Comparison of ENCODE assay signal across 29 cellular contexts in genomic region chr14:91320266-91320665, GRCh38.
DNase-seq lines count a peak whose midpoint lies in the region; ATAC-seq, FAIRE-seq and TF ChIP-seq lines count a peak whose summit lies in the region.
"Had no signal": no experiment of that assay in that cellular context is flagged by ENCODE, and none has a peak within 500 bp of the region (broad histone marks: within the 10 kb centered on the region; RNA-seq: fewer than 3 reads in every experiment).

No MANE protein-coding gene starts in this region.

- H3K27ac ChIP-seq in spleen (peak overlapping the region in 1 of 8 donors; percentile 96), breast epithelium (no peak overlapping the region)
- H3K27ac ChIP-seq: A549, HL-60, SK-N-MC, transverse colon had no signal

- TF ChIP-seq POLR2A in spleen (IDR thresholded peaks at IDR 0.05): no peak
- no peak for TF ChIP-seq POLR2A in breast epithelium (IDR thresholded peaks at IDR 0.05)

- H3K27me3 ChIP-seq in bronchial epithelial cell (ENCODE audit: control insufficient read depth, insufficient read depth, low read length): no peaks in the 10 kb centered on the region
- no peaks in the 10 kb centered on the region for H3K27me3 ChIP-seq in spleen (replicated peaks in 1 of 7)
- H3K27me3 ChIP-seq in breast epithelium: no peaks in the 10 kb centered on the region
- H3K27me3 ChIP-seq: transverse colon had no signal

- intact Hi-C loops in spleen (cut with DNase I; ENCODE audit: low total_unique reads) (no loop called here), breast epithelium (cut with DNase I; ENCODE audit: low total_unique reads) (no loop called here)

- H3K27ac Mint-ChIP-seq in activated T-cell treated with anti-CD3 and anti-CD28 coated beads, Interleukin-2, amount 50 U/mL, for 24 hours: peak overlapping the region; percentile 76
- peak overlapping the region; percentile 99 for H3K27ac Mint-ChIP-seq in T-helper 17 cell
- H3K27ac Mint-ChIP-seq: HFFc6 had no signal

- no peak for TF ChIP-seq CTCF in bronchial epithelial cell (IDR thresholded peaks at IDR 0.05; ENCODE audit: insufficient read depth, low read length, severe bottlenecking)
- no peak for TF ChIP-seq CTCF in spleen (IDR thresholded peaks at IDR 0.05 in 8 of 11, conservative IDR thresholded peaks at IDR 0.05 in 3 of 11)
- no peak for TF ChIP-seq CTCF in breast epithelium (IDR thresholded peaks at IDR 0.05)

- no peaks in the 10 kb centered on the region for H3K9me3 ChIP-seq in T-helper 17 cell (ENCODE audit: control insufficient read depth, low read length, poor library complexity, severe bottlenecking)
- no peaks in the 10 kb centered on the region for H3K9me3 ChIP-seq in spleen
- no peaks in the 10 kb centered on the region for H3K9me3 ChIP-seq in breast epithelium
- H3K9me3 ChIP-seq: A549, transverse colon had no signal

- H3K9me3 Mint-ChIP-seq in activated T-cell treated with anti-CD3 and anti-CD28 coated beads, Interleukin-2, amount 50 U/mL, for 24 hours: no peaks in the 10 kb centered on the region
- no peaks in the 10 kb centered on the region for H3K9me3 Mint-ChIP-seq in activated T-cell treated with anti-CD3 and anti-CD28 coated beads, Interleukin-2, amount 50 U/mL, for 4 hours
- H3K9me3 Mint-ChIP-seq: HFFc6; T-helper 1 cell treated with Interleukin-12 subunit alpha and Interleukin-12 subunit beta and Interleukin-4 antibody, amounts not matched to agents 30 μg/mL and 1 μg/mL, for 36 hours had no signal

- no peak overlapping the region for H3K4me3 ChIP-seq in bronchial epithelial cell (ENCODE audit: low read depth, low read length)
- no peak overlapping the region for H3K4me3 ChIP-seq in spleen
- H3K4me3 ChIP-seq in breast epithelium: no peak overlapping the region
- H3K4me3 ChIP-seq: A549, SK-N-MC, transverse colon had no signal

- H3K36me3 ChIP-seq in bronchial epithelial cell (ENCODE audit: control insufficient read depth, insufficient read depth, low read length) (peaks cover 17% of the 10 kb centered on the region), spleen (peaks cover 0 to 68% (median 25%) of the 10 kb centered on the region in 6 donors), breast epithelium (no peaks in the 10 kb centered on the region)
- H3K36me3 ChIP-seq: transverse colon had no signal

- no peaks in the 10 kb centered on the region for H3K27me3 Mint-ChIP-seq in activated T-cell treated with anti-CD3 and anti-CD28 coated beads, Interleukin-2, amount 50 U/mL, for 24 hours
- H3K27me3 Mint-ChIP-seq in activated T-cell treated with anti-CD3 and anti-CD28 coated beads, Interleukin-2, amount 50 U/mL, for 4 hours (ENCODE audit: low read depth): no peaks in the 10 kb centered on the region
- H3K27me3 Mint-ChIP-seq in T-helper 17 cell: no peaks in the 10 kb centered on the region

- FAIRE-seq in bronchial epithelial cell (lab: Jason Lieb, UNC): peak; percentile 23
- FAIRE-seq: A549, endothelial cell of umbilical vein had no signal

- no peak overlapping the region for H3K4me3 Mint-ChIP-seq in activated T-cell treated with anti-CD3 and anti-CD28 coated beads, Interleukin-2, amount 50 U/mL, for 24 hours
- H3K4me3 Mint-ChIP-seq in activated T-cell treated with anti-CD3 and anti-CD28 coated beads, Interleukin-2, amount 50 U/mL, for 4 hours: no peak overlapping the region
- H3K4me3 Mint-ChIP-seq in T-helper 17 cell: no peak overlapping the region
- H3K4me3 Mint-ChIP-seq: HFFc6; T-helper 1 cell treated with Interleukin-12 subunit alpha and Interleukin-12 subunit beta and Interleukin-4 antibody, amounts not matched to agents 30 μg/mL and 1 μg/mL, for 36 hours had no signal

- 93 to 98% (median 97%) methylated on average over 9 of the region's 9 CpGs for WGBS in spleen, 5 donors

- H3K36me3 Mint-ChIP-seq in activated T-cell treated with anti-CD3 and anti-CD28 coated beads, Interleukin-2, amount 50 U/mL, for 24 hours (ENCODE audit: low read depth): peaks cover 93% of the 10 kb centered on the region
- H3K36me3 Mint-ChIP-seq in activated T-cell treated with anti-CD3 and anti-CD28 coated beads, Interleukin-2, amount 50 U/mL, for 4 hours (ENCODE audit: insufficient read depth): peaks cover 47% of the 10 kb centered on the region
- peaks cover 11% of the 10 kb centered on the region for H3K36me3 Mint-ChIP-seq in T-helper 17 cell (ENCODE audit: low read depth)

- H3K4me1 ChIP-seq in spleen (peaks cover 57 to 97% (median 70%) of the 10 kb centered on the region in 6 donors), breast epithelium (peaks cover 0 to 9% of the 10 kb centered on the region in 2 donors)
- H3K4me1 ChIP-seq: A549 had no signal

- peaks cover 86% of the 10 kb centered on the region for H3K4me1 Mint-ChIP-seq in activated T-cell treated with anti-CD3 and anti-CD28 coated beads, Interleukin-2, amount 50 U/mL, for 24 hours (ENCODE audit: low read depth)
- H3K4me1 Mint-ChIP-seq in activated T-cell treated with anti-CD3 and anti-CD28 coated beads, Interleukin-2, amount 50 U/mL, for 4 hours (ENCODE audit: low read depth): peaks cover 80% of the 10 kb centered on the region
- peaks cover 66% of the 10 kb centered on the region for H3K4me1 Mint-ChIP-seq in T-helper 17 cell

- ATAC-seq in activated T-cell treated with anti-CD3 and anti-CD28 coated beads, Interleukin-2, amount 50 U/mL, for 4 hours: no peak
- ATAC-seq in T-helper 17 cell: no peak
- ATAC-seq: A549 had no signal

- DNase-seq in activated T-cell treated with anti-CD3 and anti-CD28 coated beads, Interleukin-2, amount 50 U/mL, for 24 hours: no peak
- no peak for DNase-seq in activated T-cell treated with anti-CD3 and anti-CD28 coated beads, Interleukin-2, amount 50 U/mL, for 4 hours
- no peak for DNase-seq in T-helper 17 cell
- DNase-seq in bronchial epithelial cell (ENCODE audit: low read depth): no peak
- peak; percentile 67 for DNase-seq in spleen
- DNase-seq in NCI-H2107 (lab: John Stamatoyannopoulos, UW): no peak
- no peak for DNase-seq in breast epithelium (ENCODE audit: low spot score in 2 of 2)
- no peak for DNase-seq in ecto neural progenitor cell (ENCODE audit: low spot score)
- DNase-seq: activated CD4-positive, alpha-beta T cell treated with anti-CD3 and anti-CD28 coated beads for 48 hours; activated CD8-positive, alpha-beta memory T cell treated with anti-CD3 and anti-CD28 coated beads, Interleukin-2, amount 50 U/mL, for 48 hours; activated effector memory CD4-positive, alpha-beta T cell treated with anti-CD3 and anti-CD28 coated beads, Interleukin-2, amount 50 U/mL, for 16 hours; AML-193; anterior cingulate cortex; DMS53; GOT3; HFFc6; hypothalamus; Karpas-422; mesenchymal stem cell; NCI-H146; NCI-H446 treated with DMSO at 0.1 percent for 48 hours; NCI-H82; occipital lobe; transverse colon had no signal
